In genomic region chr21:42862123-42862475, GRCh38 we compare ENCODE assay signal across 20 cellular contexts. TPM values are rescaled to one million over a fixed set of nuclear protein-coding genes. Genes with fewer than 3 reads are reported as not detected.
DNase-seq lines count a peak whose midpoint lies in the region; ATAC-seq and TF ChIP-seq lines count a peak whose summit lies in the region.
"Had no signal": no experiment of that assay in that cellular context is flagged by ENCODE, and none has a peak within 500 bp of the region (broad histone marks: within the 10 kb centered on the region; RNA-seq: fewer than 3 reads in every experiment).

No MANE protein-coding gene starts in this region.

- ATAC-seq in GM21786 (IDR thresholded peaks at IDR 0.05; ENCODE audit: unreplicated experiment) (no peak), HG03521 (IDR thresholded peaks at IDR 0.05; ENCODE audit: unreplicated experiment) (no peak)
- ATAC-seq: CD8-positive, alpha-beta T cell had no signal

- H3K9me3 ChIP-seq in endodermal cell (ENCODE audit: control insufficient read depth, low read length) = no peaks in the 10 kb centered on the region
- H3K9me3 ChIP-seq: BLaER1, Caco-2, HAP-1 had no signal

- no peaks in the 10 kb centered on the region for H3K4me1 ChIP-seq in endodermal cell (ENCODE audit: control insufficient read depth, insufficient read depth, low read length)
- H3K4me1 ChIP-seq: Caco-2, HAP-1 had no signal

- TF ChIP-seq CTCF in VCaP (conservative IDR thresholded peaks at IDR 0.05) = no peak
- no peak for TF ChIP-seq CTCF in endodermal cell (conservative IDR thresholded peaks at IDR 0.05)
- no peak for TF ChIP-seq CTCF in chondrocyte (IDR thresholded peaks at IDR 0.05)

- H3K36me3 ChIP-seq in endodermal cell (ENCODE audit: control insufficient read depth, insufficient read depth, low read length) = peaks cover 61% of the 10 kb centered on the region

- no peak overlapping the region for H3K4me3 ChIP-seq in endodermal cell (ENCODE audit: low read length)
- H3K4me3 ChIP-seq: BLaER1, GM12878, GM23338, HAP-1 had no signal

- H3K27me3 ChIP-seq in endodermal cell (ENCODE audit: control insufficient read depth, insufficient read depth, low read length, poor library complexity, severe bottlenecking) = no peaks in the 10 kb centered on the region
- H3K27me3 ChIP-seq: BLaER1 had no signal

- no peaks in the 10 kb centered on the region for H3K4me1 Mint-ChIP-seq in endodermal cell
- peaks cover 4% of the 10 kb centered on the region for H3K4me1 Mint-ChIP-seq in chondrocyte (ENCODE audit: low read depth)

- H3K9me3 Mint-ChIP-seq in endodermal cell (no peaks in the 10 kb centered on the region), chondrocyte (ENCODE audit: low read depth) (no peaks in the 10 kb centered on the region)
- H3K9me3 Mint-ChIP-seq: CD4-positive, CD25-positive, alpha-beta regulatory T cell; CD8-positive, alpha-beta T cell; GM23338; HFFc6 had no signal

- H3K27me3 Mint-ChIP-seq in endodermal cell (ENCODE audit: insufficient read depth) (no peaks in the 10 kb centered on the region), chondrocyte (ENCODE audit: low read depth) (no peaks in the 10 kb centered on the region)
- H3K27me3 Mint-ChIP-seq: B cell; CD4-positive, CD25-positive, alpha-beta regulatory T cell had no signal

- no peak overlapping the region for H3K9ac ChIP-seq in endodermal cell (ENCODE audit: extremely low read depth, low read length, poor library complexity, severe bottlenecking)
- H3K9ac ChIP-seq: BLaER1 had no signal

- DNase-seq in cerebellar cortex (ENCODE audit: low spot score) (peak; percentile 61), endodermal cell (peak; percentile 38), chondrocyte (ENCODE audit: low spot score) (no peak), NK-92 (lab: John Stamatoyannopoulos, UW; ENCODE audit: unreplicated experiment) (no peak)
- DNase-seq: Caco-2; CD4-positive, CD25-positive, alpha-beta regulatory T cell; CD8-positive, alpha-beta T cell; DMS153; DND-41; GDM1; HFFc6 had no signal

- peaks cover 69% of the 10 kb centered on the region for H3K36me3 Mint-ChIP-seq in endodermal cell (ENCODE audit: low read depth)
- peaks cover 16% of the 10 kb centered on the region for H3K36me3 Mint-ChIP-seq in chondrocyte (ENCODE audit: low read depth)

- WGBS in endodermal cell (ENCODE audit: insufficient coverage in 1 of 2, insufficient read length in 1 of 2), 2 experiments = 96% methylated on average over 20 of the region's 20 CpGs

- H3K27ac Mint-ChIP-seq in endodermal cell (no peak overlapping the region), chondrocyte (ENCODE audit: unreplicated experiment) (no peak overlapping the region)
- H3K27ac Mint-ChIP-seq: B cell; CD4-positive, CD25-positive, alpha-beta regulatory T cell; CD8-positive, alpha-beta T cell; HFFc6 had no signal

- H3K4me3 Mint-ChIP-seq in endodermal cell (no peak overlapping the region), chondrocyte (ENCODE audit: unreplicated experiment) (no peak overlapping the region)
- H3K4me3 Mint-ChIP-seq: B cell; CD4-positive, CD25-positive, alpha-beta regulatory T cell; CD8-positive, alpha-beta T cell; GM23338; HFFc6 had no signal

- H3K27ac ChIP-seq in VCaP = peak overlapping the region; percentile 24; the same call in 1 of the 2 replicates
- no peak overlapping the region for H3K27ac ChIP-seq in endodermal cell (ENCODE audit: low read depth, low read length)
- H3K27ac ChIP-seq: BLaER1, C4-2B had no signal

RNA-seq across cellular contexts. Expression of gene WDR4, which starts 17.2 kb away (rescaled TPM):
- total RNA-seq in endodermal cell (10 to 100 TPM; 26.7 to 33.5 TPM), chondrocyte (9.6 to 12.2 TPM (median 11.5 TPM) in 3 replicates)
- polyA plus RNA-seq in endodermal cell (2013, experiment 1 of 2) = 9.5 TPM
- 9.6 TPM for polyA plus RNA-seq in endodermal cell (2013, experiment 2 of 2)

RNA-seq across cellular contexts. Expression of gene NDUFV3, which starts 31.0 kb away (rescaled TPM):
- total RNA-seq in endodermal cell = 10 to 100 TPM; 25.8 to 27.2 TPM
- 23.5 TPM for polyA plus RNA-seq in endodermal cell (2013, experiment 1 of 2)
- 24.3 TPM for polyA plus RNA-seq in endodermal cell (2013, experiment 2 of 2)
- 41.7 to 50.6 TPM (median 42.9 TPM) in 3 replicates for total RNA-seq in chondrocyte

Comparison
In these comparisons a context has a peak if more than half of its experiments do, and no peak if none do; other contexts are left out.
1. DNase-seq: peak in cerebellar cortex (single experiment) and endodermal cell (single experiment); none in chondrocyte (single experiment) and NK-92 (single experiment).